Comparison of ENCODE assay signal across 8 cellular contexts in genomic region chr16:67429799-67430503, GRCh38. TPM values are rescaled to one million over a fixed set of nuclear protein-coding genes. Genes with fewer than 3 reads are reported as not detected.
DNase-seq lines count a peak whose midpoint lies in the region; TF ChIP-seq lines count a peak whose summit lies in the region.

No MANE protein-coding gene starts in this region.

- H3K36me3 ChIP-seq in ACC112 (ENCODE audit: insufficient read depth, low read length) = no peaks in the 10 kb centered on the region
- no peaks in the 10 kb centered on the region for H3K36me3 ChIP-seq in duodenal mucosa (ENCODE audit: control insufficient read depth in 1 of 2, insufficient read depth in 2 of 2, low read length in 2 of 2)

- H3K4me1 Mint-ChIP-seq in nephron = peaks cover 37% of the 10 kb centered on the region

- no peak for TF ChIP-seq CTCF in nephron (IDR thresholded peaks at IDR 0.05; ENCODE audit: unreplicated experiment in 3 of 3)

- H3K27ac Mint-ChIP-seq in nephron = peak overlapping the region in 1 of 3 experiments; percentile 22

- H3K4me3 ChIP-seq in ACC112 (ENCODE audit: low read depth, low read length) (peak overlapping the region; percentile 60; the same call in 1 of the 2 replicates), duodenal mucosa (ENCODE audit: low read depth in 1 of 2, low read length in 2 of 2) (peak overlapping the region; percentile 75)
- H3K4me3 ChIP-seq in Jurkat, Clone E6-1 (ENCODE audit: low read length) = peak overlapping the region; percentile 44

- no peaks in the 10 kb centered on the region for H3K36me3 Mint-ChIP-seq in nephron (ENCODE audit: low read depth)

- peak overlapping the region; percentile 94 to 98 for H3K9ac ChIP-seq in duodenal mucosa (ENCODE audit: low read depth in 1 of 2, low read length in 2 of 2)

- H3K27me3 ChIP-seq in ACC112 (ENCODE audit: insufficient read depth, low read length) (peaks cover 28% of the 10 kb centered on the region), duodenal mucosa (ENCODE audit: control insufficient read depth in 1 of 2, insufficient read depth in 2 of 2, low read length in 2 of 2) (peaks cover 0 to 9% of the 10 kb centered on the region in 2 donors)

- no peak for DNase-seq in Jurkat, Clone E6-1 (ENCODE audit: low read depth, low spot score)
- DNase-seq in hippocampal formation (lab: John Stamatoyannopoulos, UW) = no peak
- DNase-seq in kidney tubule cell (ENCODE audit: low spot score) = no peak
- no peak for DNase-seq in iPS-NIHi11 (ENCODE audit: low spot score)
- DNase-seq in GM19240 (ENCODE audit: insufficient read length, low spot score) = no peak

- peaks cover 4% of the 10 kb centered on the region for H3K4me1 ChIP-seq in ACC112 (ENCODE audit: control insufficient read depth, insufficient read depth, low read length, unreplicated experiment)
- peaks cover 30% of the 10 kb centered on the region in 2 donors for H3K4me1 ChIP-seq in duodenal mucosa (ENCODE audit: control insufficient read depth in 1 of 2, insufficient read depth in 2 of 2, low read length in 2 of 2)

- H3K27me3 Mint-ChIP-seq in nephron (ENCODE audit: low read depth) = peaks cover 50% of the 10 kb centered on the region

- H2AFZ ChIP-seq in ACC112 (ENCODE audit: low read length, unreplicated experiment) = no peak overlapping the region

- peak overlapping the region; percentile 82 to 86 (median 84) for H3K4me3 Mint-ChIP-seq in nephron

- no peaks in the 10 kb centered on the region for H3K79me2 ChIP-seq in ACC112 (ENCODE audit: control insufficient read depth, insufficient read depth, low read length, unreplicated experiment)

- no peaks in the 10 kb centered on the region for H3K9me3 Mint-ChIP-seq in nephron

- no peak overlapping the region for H3K27ac ChIP-seq in ACC112 (ENCODE audit: low read depth, low read length)
- H3K27ac ChIP-seq in duodenal mucosa (ENCODE audit: low read depth, low read length) = peak overlapping the region; percentile 97

- no peaks in the 10 kb centered on the region for H3K9me3 ChIP-seq in duodenal mucosa (ENCODE audit: control insufficient read depth in 1 of 2, low read length in 2 of 2)

RNA-seq across cellular contexts. Expression of gene HSD11B2, which starts 1.0 kb away (rescaled TPM):
- polyA plus RNA-seq in Jurkat, Clone E6-1 (2012; ENCODE audit: insufficient read depth, insufficient read length) = 13.2 TPM

RNA-seq across cellular contexts. Expression of gene ZDHHC1, which starts 13.7 kb away (rescaled TPM):
- polyA plus RNA-seq in Jurkat, Clone E6-1 (2012; ENCODE audit: insufficient read depth, insufficient read length) = not detected

RNA-seq across cellular contexts. Expression of gene TPPP3, which starts 36.7 kb away (rescaled TPM):
- polyA plus RNA-seq in Jurkat, Clone E6-1 (2012; ENCODE audit: insufficient read depth, insufficient read length) = not detected

RNA-seq across cellular contexts. Expression of gene ATP6V0D1, which starts 51.0 kb away (rescaled TPM):
- 43.7 TPM for polyA plus RNA-seq in Jurkat, Clone E6-1 (2012; ENCODE audit: insufficient read depth, insufficient read length)

RNA-seq across cellular contexts. Expression of gene AGRP, which starts 53.4 kb away (rescaled TPM):
- polyA plus RNA-seq in Jurkat, Clone E6-1 (2012; ENCODE audit: insufficient read depth, insufficient read length) = not detected
